ENCODE assay signal across 8 cellular contexts in genomic region chr12:56256326-56256960, GRCh38. TPM values are rescaled to one million over a fixed set of nuclear protein-coding genes. Genes with fewer than 3 reads are reported as not detected.
DNase-seq lines count a peak whose midpoint lies in the region; ATAC-seq and TF ChIP-seq lines count a peak whose summit lies in the region.

No MANE protein-coding gene starts in this region.

- DNase-seq in GM03348 (ENCODE audit: low spot score): peak; percentile 52
- DNase-seq in RWPE1 (ENCODE audit: low spot score): no peak
- DNase-seq in erythroblast (lab: John Stamatoyannopoulos, UW): peak; percentile 12 to 29
- peak; percentile 44 for DNase-seq in renal cortical epithelial cell (ENCODE audit: low read depth)
- no peak for DNase-seq in OCI-M2 (lab: John Stamatoyannopoulos, UW; ENCODE audit: unreplicated experiment)
- DNase-seq in globus pallidus (ENCODE audit: low spot score): no peak

- no peak for TF ChIP-seq CTCF in RWPE1 (conservative IDR thresholded peaks at IDR 0.05; ENCODE audit: low read depth)

- POLR2A ChIA-PET in RWPE1 (lab: Yijun Ruan, JAX; ENCODE audit: low non-redundant PET): no interaction called here

- ATAC-seq in GM21528 (IDR thresholded peaks at IDR 0.05; ENCODE audit: low FRiP score, unreplicated experiment): no peak
- no peak for ATAC-seq in HG03469 (IDR thresholded peaks at IDR 0.05; ENCODE audit: unreplicated experiment)

- TF ChIP-seq POLR2A in erythroblast (IDR thresholded peaks at IDR 0.05; ENCODE audit: low read length): no peak

- CTCF ChIA-PET in RWPE1 (lab: Yijun Ruan, JAX): interaction anchor here (1.0 kb wide), 1 partner anchor 34 kb away, joined by 3 read pairs; the partner anchor contains the start of gene RNF41

- peak overlapping the region; percentile 90 for H3K27ac ChIP-seq in RWPE1

RNA-seq across cellular contexts. Expression of gene ANKRD52, which starts 1.7 kb away (rescaled TPM):
- total RNA-seq in renal cortical epithelial cell: 27.8 and 76.4 TPM in 2 replicates

RNA-seq across cellular contexts. Expression of gene COQ10A, which starts 10.3 kb away (rescaled TPM):
- total RNA-seq in renal cortical epithelial cell: 7.5 and 11.2 TPM in 2 replicates

RNA-seq across cellular contexts. Expression of gene SLC39A5, which starts 26.6 kb away (rescaled TPM):
- 0.20 TPM in 1 of 2 replicates, not detected in the other for total RNA-seq in renal cortical epithelial cell

RNA-seq across cellular contexts. Expression of gene NABP2, which starts 32.3 kb away (rescaled TPM):
- total RNA-seq in renal cortical epithelial cell: 17.8 and 20.8 TPM in 2 replicates

RNA-seq across cellular contexts. Expression of gene RNF41, which starts 34.7 kb away (rescaled TPM):
- total RNA-seq in renal cortical epithelial cell: 84.4 and 140 TPM in 2 replicates

Comparison
In these comparisons a context has a peak if more than half of its experiments do, and no peak if none do; other contexts are left out.
1. DNase-seq: peak in GM03348 (single experiment), erythroblast (2 of 2) and renal cortical epithelial cell (single experiment); none in RWPE1 (single experiment), OCI-M2 (single experiment) and globus pallidus (single experiment).